Comparison of ENCODE assay signal across 8 cellular contexts in the genomic region with DNA sequence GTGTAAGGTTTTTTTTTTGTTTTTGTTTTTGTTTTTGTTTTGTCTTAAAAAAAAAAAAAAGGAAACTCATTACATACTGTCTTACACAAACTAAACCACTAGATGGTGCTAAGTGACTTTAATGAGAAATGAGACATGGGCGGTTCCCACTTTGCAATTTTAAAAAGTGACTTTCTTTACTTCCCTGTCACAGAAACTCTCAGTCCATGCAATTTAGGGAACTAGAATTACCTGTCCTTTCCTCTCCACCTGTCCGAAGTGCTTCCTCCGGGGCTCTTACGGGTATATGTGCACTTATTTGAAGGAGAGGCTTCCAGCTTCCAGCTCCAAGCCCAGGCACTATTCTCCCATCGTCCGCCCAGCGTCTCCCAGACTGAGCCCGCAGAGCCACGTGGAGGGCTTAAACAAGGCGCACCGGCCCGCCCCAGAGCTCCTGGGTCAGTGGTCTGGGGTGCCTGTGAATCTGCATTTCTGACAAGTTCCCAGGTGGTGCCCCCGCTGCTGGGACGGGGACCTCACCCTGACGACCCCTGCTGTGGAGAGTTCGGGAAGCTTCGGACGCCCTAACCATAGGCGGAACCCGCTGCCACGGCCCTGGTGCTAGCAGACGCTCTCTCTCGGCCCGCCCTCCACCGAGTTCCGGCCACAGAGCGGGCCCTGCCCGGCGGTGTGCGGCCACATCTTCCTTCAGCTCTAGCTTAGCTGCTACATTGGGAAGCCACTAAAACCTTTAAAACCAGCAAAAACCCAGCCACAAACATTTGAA. TPM values are rescaled to one million over a fixed set of nuclear protein-coding genes. Genes with fewer than 3 reads are reported as not detected.
DNase-seq lines count a peak whose midpoint lies in the region; ATAC-seq and TF ChIP-seq lines count a peak whose summit lies in the region.

No MANE protein-coding gene starts in this region.

- in situ Hi-C loops in GM23248 (cut with MboI) = loop anchor here (25.0 kb wide), 1 partner anchor 782 kb away; a partner anchor contains a TSS

- TF ChIP-seq CTCF in KMS-11 (conservative IDR thresholded peaks at IDR 0.05; ENCODE audit: low read depth, low read length) (peak; percentile 82), left ventricle myocardium inferior (IDR thresholded peaks at IDR 0.05; ENCODE audit: borderline replicate concordance) (peak; percentile 86), psoas muscle (IDR thresholded peaks at IDR 0.05) (peak; percentile 74)

- H3K27me3 ChIP-seq in GM23248 (replicated peaks; ENCODE audit: insufficient read depth) = no peaks in the 10 kb centered on the region
- no peaks in the 10 kb centered on the region for H3K27me3 ChIP-seq in KMS-11 (ENCODE audit: insufficient read depth, low read depth)
- peaks cover 17% of the 10 kb centered on the region for H3K27me3 ChIP-seq in adipocyte (replicated peaks; ENCODE audit: control insufficient read depth, insufficient read depth, low read length)
- peaks cover 9% of the 10 kb centered on the region for H3K27me3 ChIP-seq in left ventricle myocardium inferior (ENCODE audit: low read depth)
- no peaks in the 10 kb centered on the region for H3K27me3 ChIP-seq in psoas muscle (ENCODE audit: insufficient read depth in 3 of 3, low read length in 2 of 3)

- no peaks in the 10 kb centered on the region for H3K36me3 ChIP-seq in GM23248 (ENCODE audit: low read depth)
- no peaks in the 10 kb centered on the region for H3K36me3 ChIP-seq in KMS-11 (ENCODE audit: insufficient read depth)
- no peaks in the 10 kb centered on the region for H3K36me3 ChIP-seq in adipocyte (ENCODE audit: control insufficient read depth, insufficient read depth, low read length, severe bottlenecking)
- H3K36me3 ChIP-seq in left ventricle myocardium inferior = no peaks in the 10 kb centered on the region
- H3K36me3 ChIP-seq in psoas muscle (ENCODE audit: insufficient read depth in 1 of 2, low read depth in 1 of 2) = no peaks in the 10 kb centered on the region

- H4K20me1 ChIP-seq in GM23248 (ENCODE audit: insufficient read depth) (no peaks in the 10 kb centered on the region), KMS-11 (ENCODE audit: insufficient read depth) (no peaks in the 10 kb centered on the region)

- ATAC-seq in psoas muscle = peak; percentile 68 to 89 (median 74)

- H3K4me3 ChIP-seq in GM23248 (peak overlapping the region; percentile 83), KMS-11 (IDR thresholded peaks at IDR 0.05; ENCODE audit: insufficient read depth, low read depth, low read length) (no peak overlapping the region), adipocyte (ENCODE audit: low read length) (peak overlapping the region; percentile 80), left ventricle myocardium inferior (peak overlapping the region; percentile 69), psoas muscle (peak overlapping the region; percentile 63)

- H3K27ac ChIP-seq in GM23248 (peak overlapping the region; percentile 34; the same call in 1 of the 2 replicates), KMS-11 (peak overlapping the region; percentile 39), left ventricle myocardium inferior (replicated peaks) (peak overlapping the region; percentile 64), psoas muscle (no peak overlapping the region)

- H3K9me3 ChIP-seq in GM23248 (ENCODE audit: low read depth) (no peaks in the 10 kb centered on the region), adipocyte (ENCODE audit: control insufficient read depth, low read length) (no peaks in the 10 kb centered on the region), left ventricle myocardium inferior (replicated peaks) (no peaks in the 10 kb centered on the region), psoas muscle (no peaks in the 10 kb centered on the region)

- H3K79me2 ChIP-seq in GM23248 (ENCODE audit: insufficient read depth) (no peaks in the 10 kb centered on the region), KMS-11 (ENCODE audit: insufficient read depth, low read depth) (no peaks in the 10 kb centered on the region)

- WGBS in GM23248 (ENCODE audit: low coverage in 1 of 2, low lambda C conversion rate in 2 of 2, missing lambda C conversion rate in 2 of 2), 2 experiments = 3% methylated on average over 30 of the region's 30 CpGs
- 2 to 4% (median 3%) methylated on average over 30 of the region's 30 CpGs for WGBS in psoas muscle, 3 donors

- H3K4me1 ChIP-seq in GM23248 (ENCODE audit: insufficient read depth) (peaks cover 12% of the 10 kb centered on the region; the same call in 1 of the 2 replicates), KMS-11 (ENCODE audit: low read depth, poor library complexity, severe bottlenecking) (peaks cover 3% of the 10 kb centered on the region), adipocyte (ENCODE audit: control insufficient read depth, insufficient read depth, low read length) (no peaks in the 10 kb centered on the region), left ventricle myocardium inferior (peaks cover 15% of the 10 kb centered on the region), psoas muscle (no peaks in the 10 kb centered on the region)

- H3K4me2 ChIP-seq in GM23248 (ENCODE audit: unreplicated experiment) (peak overlapping the region; percentile 100), KMS-11 (peak overlapping the region; percentile 71)

- H3K9me2 ChIP-seq in GM23248 (ENCODE audit: insufficient read depth) = no peaks in the 10 kb centered on the region

- DNase-seq in GDM1 (lab: John Stamatoyannopoulos, UW) (peak; percentile 71), GM23248 (peak; percentile 80), SIG-M5 treated with dmso at 0.1 percent for 504 hours (lab: John Stamatoyannopoulos, UW; ENCODE audit: unreplicated experiment) (peak; percentile 86), adipocyte (ENCODE audit: low read depth) (peak; percentile 86), left ventricle myocardium inferior (peak; percentile 64), psoas muscle (peak; percentile 49 to 68), cortex of kidney (lab: John Stamatoyannopoulos, UW) (no peak)

- intact Hi-C loops in left ventricle myocardium inferior (cut with micrococcal nuclease) = loop anchor here (10.0 kb wide), 1 partner anchor 490 kb away; no protein-coding TSS in a partner anchor
- intact Hi-C loops in psoas muscle (cut with DNase I) = loop anchor here (2.0 to 10.0 kb wide), 7 partner anchors 32 to 772 kb away; no protein-coding TSS in a partner anchor

- H2AFZ ChIP-seq in GM23248 (peak overlapping the region; percentile 97), KMS-11 (ENCODE audit: low read depth) (peak overlapping the region; percentile 86)

- peak overlapping the region; percentile 74 for H3K9ac ChIP-seq in GM23248
- peak overlapping the region; percentile 68; the same call in 1 of the 2 replicates for H3K9ac ChIP-seq in KMS-11
- peak overlapping the region; percentile 74 for H3K9ac ChIP-seq in adipocyte (ENCODE audit: low read length)

- H3F3A ChIP-seq in GM23248 (ENCODE audit: insufficient read depth) = no peaks in the 10 kb centered on the region

RNA-seq across cellular contexts. Expression of a gene that starts 26.1 kb away (rescaled TPM):
- 0.25 and 0.32 TPM in 2 replicates for total RNA-seq in GM23248 (2014; rRNA removed; shearing (Covaris generic))
- polyA plus RNA-seq in GM23248 (2016; fragmentation: Nextera tagmentation; extraction: Ambion mirVana) (0.25 and 0.28 TPM in 2 replicates), psoas muscle (under 1 TPM; 0.12 to 0.18 (median 0.17) TPM)
- total RNA-seq in left ventricle myocardium inferior (0.66 TPM), psoas muscle (under 1 TPM in 3 of 4 donors, not detected in 1; 0.30 to 0.57 (median 0.34) TPM)
